ENCODE assay signal across 8 cellular contexts in the genomic region with DNA sequence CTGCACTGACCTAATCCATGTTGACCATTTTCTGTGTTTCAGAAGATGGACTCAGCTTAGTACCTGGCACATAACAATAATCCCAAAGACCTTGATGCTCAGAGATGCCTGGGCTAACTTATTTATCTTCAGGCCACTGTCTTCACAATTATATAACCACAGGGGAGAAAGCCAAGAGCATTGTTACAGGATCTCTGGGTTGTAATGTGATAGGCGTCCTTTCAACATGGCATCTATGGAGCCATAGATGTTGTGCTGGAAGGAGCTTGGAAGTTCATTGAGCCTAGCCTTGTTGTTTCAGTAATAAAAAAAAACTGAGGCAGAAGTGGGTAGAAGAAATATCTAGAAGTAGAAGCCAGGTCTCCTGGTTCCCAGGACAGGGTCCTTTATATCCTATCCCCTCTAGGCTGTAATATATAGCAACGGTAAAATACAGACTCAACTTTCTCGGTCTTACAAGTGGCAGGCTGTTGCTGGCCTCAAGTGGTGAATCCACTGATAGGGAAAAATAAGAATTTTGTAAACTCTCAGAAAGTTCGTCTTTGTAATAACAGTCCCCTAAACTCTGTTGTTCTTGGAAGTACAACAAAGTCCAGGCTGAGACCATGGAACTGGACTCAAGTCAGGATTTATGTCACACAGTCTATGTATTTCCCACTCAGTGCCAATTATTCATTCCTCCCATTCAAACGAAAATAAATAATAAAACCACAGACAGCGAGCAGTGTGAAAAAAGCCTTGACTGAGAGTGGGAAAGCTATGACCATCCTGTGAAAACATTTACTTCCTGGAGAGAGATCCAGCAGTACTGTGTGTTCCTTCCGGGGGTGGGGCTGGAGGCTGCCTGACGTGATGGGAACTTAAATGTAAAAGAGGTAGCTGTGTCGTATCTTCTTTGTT.
A peak's percentile ranks its signal among the peaks of the same experiment; 100 is the strongest.
DNase-seq lines count a peak whose midpoint lies in the region; ATAC-seq, FAIRE-seq and TF ChIP-seq lines count a peak whose summit lies in the region.

No MANE protein-coding gene starts in this region.

- intact Hi-C loops in Calu3 (cut with micrococcal nuclease; ENCODE audit: unreplicated experiment) = no loop called here
- intact Hi-C loops in pancreas (cut with DNase I) = no loop called here

- peak overlapping the region; percentile 48 for H3K27ac Mint-ChIP-seq in Calu3 (ENCODE audit: unreplicated experiment)
- no peak overlapping the region for H3K27ac Mint-ChIP-seq in CD8-positive, alpha-beta memory T cell

- 35 to 38% methylated on average over 9 of the region's 9 CpGs for WGBS in pancreas, 2 donors

- H3K4me1 ChIP-seq in SJCRH30 (peaks cover 6% of the 10 kb centered on the region), foreskin keratinocyte (no peaks in the 10 kb centered on the region), pancreas (no peaks in the 10 kb centered on the region)
- no peaks in the 10 kb centered on the region for H3K4me1 ChIP-seq in CD8-positive, alpha-beta memory T cell (ENCODE audit: insufficient read depth, low read length)

- peak; percentile 62 for DNase-seq in Calu3
- DNase-seq in SJCRH30 = peak; percentile 19 to 40
- DNase-seq in foreskin keratinocyte = peak; percentile 44 to 73
- peak in 4 of 6 donors; percentile 32 to 44 (median 38) for DNase-seq in pancreas
- no peak for DNase-seq in CD8-positive, alpha-beta memory T cell

- no peaks in the 10 kb centered on the region for H3K27me3 Mint-ChIP-seq in Calu3 (ENCODE audit: unreplicated experiment)
- H3K27me3 Mint-ChIP-seq in CD8-positive, alpha-beta memory T cell = peaks cover 5% of the 10 kb centered on the region in 2 donors

- no peaks in the 10 kb centered on the region for H3K4me1 Mint-ChIP-seq in Calu3 (ENCODE audit: low read depth, unreplicated experiment)
- H3K4me1 Mint-ChIP-seq in CD8-positive, alpha-beta memory T cell = peaks cover 6 to 11% (median 11%) of the 10 kb centered on the region in 3 donors

- FAIRE-seq in pancreas (lab: Jason Lieb, UNC) = no peak

- H3K9me3 Mint-ChIP-seq in Calu3 (ENCODE audit: low read depth, unreplicated experiment) = no peaks in the 10 kb centered on the region
- peaks cover 0 to 3% (median 0%) of the 10 kb centered on the region in 5 donors for H3K9me3 Mint-ChIP-seq in CD8-positive, alpha-beta memory T cell

- no peak overlapping the region for H3K4me3 Mint-ChIP-seq in Calu3 (ENCODE audit: low read depth, unreplicated experiment)
- peak overlapping the region in 2 of 7 donors; percentile 2 to 5 for H3K4me3 Mint-ChIP-seq in CD8-positive, alpha-beta memory T cell

- no TSS peak for BruUV-seq in Calu3 (replicated peaks; lab: Mats Ljungman, UMichigan)

- TF ChIP-seq CTCF in Calu3 (IDR thresholded peaks at IDR 0.05; ENCODE audit: unreplicated experiment) = no peak
- no peak for TF ChIP-seq CTCF in foreskin keratinocyte (conservative IDR thresholded peaks at IDR 0.05)
- no peak for TF ChIP-seq CTCF in pancreas (IDR thresholded peaks at IDR 0.05)

- H3K36me3 ChIP-seq in SJCRH30 (no peaks in the 10 kb centered on the region), pancreas (no peaks in the 10 kb centered on the region)
- H3K36me3 ChIP-seq in CD8-positive, alpha-beta memory T cell (ENCODE audit: insufficient read depth, low read length) = no peaks in the 10 kb centered on the region

- H3K27ac ChIP-seq in SJCRH30 = no peak overlapping the region
- H3K27ac ChIP-seq in foreskin keratinocyte = no peak overlapping the region
- peak overlapping the region in 2 of 4 donors; percentile 58 to 59 for H3K27ac ChIP-seq in pancreas
- H3K27ac ChIP-seq in CD8-positive, alpha-beta memory T cell (ENCODE audit: low read depth, low read length) = no peak overlapping the region

- H3K36me3 Mint-ChIP-seq in Calu3 (ENCODE audit: insufficient read depth, unreplicated experiment) = no peaks in the 10 kb centered on the region
- no peaks in the 10 kb centered on the region for H3K36me3 Mint-ChIP-seq in CD8-positive, alpha-beta memory T cell

- H3K9me3 ChIP-seq in SJCRH30 (replicated peaks) (no peaks in the 10 kb centered on the region), pancreas (no peaks in the 10 kb centered on the region)
- H3K9me3 ChIP-seq in CD8-positive, alpha-beta memory T cell (ENCODE audit: low read length) = no peaks in the 10 kb centered on the region

- peak overlapping the region; percentile 37 for H3K4me3 ChIP-seq in SJCRH30
- H3K4me3 ChIP-seq in pancreas = no peak overlapping the region
- no peak overlapping the region for H3K4me3 ChIP-seq in CD8-positive, alpha-beta memory T cell (ENCODE audit: low read length)

- ATAC-seq in foreskin keratinocyte (peak; percentile 85), pancreas (peak; percentile 75 to 97 (median 93)), GM21515 (IDR thresholded peaks at IDR 0.05; ENCODE audit: unreplicated experiment) (no peak), GM21723 (IDR thresholded peaks at IDR 0.05; ENCODE audit: unreplicated experiment) (no peak), GM18861 (IDR thresholded peaks at IDR 0.05; ENCODE audit: unreplicated experiment) (no peak)

- H3K27me3 ChIP-seq in SJCRH30 = no peaks in the 10 kb centered on the region
- peaks cover 6% of the 10 kb centered on the region for H3K27me3 ChIP-seq in foreskin keratinocyte
- H3K27me3 ChIP-seq in pancreas = no peaks in the 10 kb centered on the region
- no peaks in the 10 kb centered on the region for H3K27me3 ChIP-seq in CD8-positive, alpha-beta memory T cell (ENCODE audit: insufficient read depth, low read length, poor library complexity, severe bottlenecking)

- CTCF ChIA-PET in Calu3 (lab: Charles Lee) = interaction anchor here (0.9 kb wide), 1 partner anchor 21 kb away, joined by 6 read pairs; no protein-coding TSS in a partner anchor
- CTCF ChIA-PET in CD8-positive, alpha-beta memory T cell (lab: Charles Lee) = no interaction called here

- POLR2A ChIA-PET in CD8-positive, alpha-beta memory T cell (lab: Charles Lee) = no interaction called here

Comparison
In these comparisons a context has a peak if more than half of its experiments do, and no peak if none do; other contexts are left out.
1. DNase-seq: peak in Calu3 (single experiment), SJCRH30 (2 of 2), foreskin keratinocyte (2 of 2) and pancreas (4 of 6); none in CD8-positive, alpha-beta memory T cell (0 of 5).
2. ATAC-seq: peak in foreskin keratinocyte (single experiment) and pancreas (4 of 4); none in GM21515 (single experiment), GM21723 (single experiment) and GM18861 (single experiment).